ENCODE assay signal across 15 cellular contexts in the genomic region with DNA sequence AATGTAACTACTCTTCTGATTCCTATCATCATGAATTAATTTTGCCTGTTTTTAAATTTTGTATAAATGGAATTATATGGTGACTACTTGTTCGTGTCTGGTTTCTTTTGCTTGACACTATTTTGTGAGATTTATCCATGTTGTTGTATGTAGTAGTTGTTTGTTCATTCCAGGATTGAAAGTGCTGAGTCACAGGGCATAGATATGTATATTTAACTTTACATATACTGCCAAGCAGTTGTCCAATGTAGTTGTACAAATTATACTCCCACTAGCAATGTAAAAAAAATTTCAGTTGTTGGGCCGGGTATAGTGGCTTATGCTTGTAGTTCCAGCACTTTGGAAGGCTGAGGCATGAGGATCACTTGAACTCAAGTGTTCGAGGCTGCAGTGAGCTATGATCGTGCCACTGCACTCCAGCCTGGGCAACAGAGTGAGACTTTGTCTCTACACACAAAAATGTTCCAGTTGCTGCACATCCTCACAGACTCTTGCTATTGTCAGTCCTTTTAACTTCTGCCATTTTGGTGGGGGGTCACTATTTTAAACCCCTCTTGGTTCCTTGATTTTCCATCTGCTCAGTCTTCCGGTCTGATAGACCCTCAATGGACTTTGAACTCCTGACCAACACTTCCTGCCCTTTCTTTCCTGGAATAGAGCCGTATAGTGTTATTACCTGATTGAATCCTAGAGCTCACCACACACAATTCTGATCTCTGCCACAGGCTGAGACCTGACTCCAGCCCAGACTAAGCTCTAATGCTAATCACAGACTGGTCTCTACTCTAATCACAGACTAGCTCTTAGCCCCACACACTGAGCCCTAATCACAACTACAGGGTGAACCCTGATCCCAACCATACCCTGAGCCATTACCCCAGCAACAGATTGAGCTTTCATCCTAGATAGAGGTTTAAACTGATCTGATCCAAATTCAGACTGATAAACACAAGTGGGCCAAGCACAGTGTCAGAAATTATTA.
DNase-seq lines count a peak whose midpoint lies in the region; ATAC-seq and TF ChIP-seq lines count a peak whose summit lies in the region.
"Had no signal": no experiment of that assay in that cellular context is flagged by ENCODE, and none has a peak within 500 bp of the region (broad histone marks: within the 10 kb centered on the region; RNA-seq: fewer than 3 reads in every experiment).

No MANE protein-coding gene starts in this region.

- no peaks in the 10 kb centered on the region for H4K20me1 ChIP-seq in neural progenitor cell (ENCODE audit: low read depth)

- no peaks in the 10 kb centered on the region for H3K36me3 Mint-ChIP-seq in T-helper 1 cell treated with Interleukin-12 subunit alpha and Interleukin-12 subunit beta and Interleukin-4 antibody, amounts not matched to agents 30 μg/mL and 1 μg/mL, for 36 hours (ENCODE audit: low read depth)
- no peaks in the 10 kb centered on the region for H3K36me3 Mint-ChIP-seq in activated naive CD8-positive, alpha-beta T cell treated with anti-CD3 and anti-CD28 coated beads for 36 hours
- H3K36me3 Mint-ChIP-seq in neural progenitor cell: no peaks in the 10 kb centered on the region
- H3K36me3 Mint-ChIP-seq: type B pancreatic cell had no signal

- H3K27me3 Mint-ChIP-seq in T-helper 1 cell treated with Interleukin-12 subunit alpha and Interleukin-12 subunit beta and Interleukin-4 antibody, amounts not matched to agents 30 μg/mL and 1 μg/mL, for 36 hours (ENCODE audit: low read depth): peaks cover 6% of the 10 kb centered on the region
- H3K27me3 Mint-ChIP-seq in activated naive CD8-positive, alpha-beta T cell treated with anti-CD3 and anti-CD28 coated beads for 36 hours: no peaks in the 10 kb centered on the region
- peaks cover 3% of the 10 kb centered on the region for H3K27me3 Mint-ChIP-seq in neural progenitor cell (ENCODE audit: insufficient read depth, low read depth)
- H3K27me3 Mint-ChIP-seq: type B pancreatic cell had no signal

- no peak for TF ChIP-seq POLR2A in body of pancreas (IDR thresholded peaks at IDR 0.05)

- ATAC-seq in body of pancreas (no peak), esophagus mucosa (no peak)

- H3K9me3 ChIP-seq in KOPT-K1 (ENCODE audit: insufficient read depth, low read length, poor library complexity, severe bottlenecking) (no peaks in the 10 kb centered on the region), neural progenitor cell (ENCODE audit: low read depth) (no peaks in the 10 kb centered on the region), body of pancreas (no peaks in the 10 kb centered on the region)
- H3K9me3 ChIP-seq: esophagus muscularis mucosa, MG63, SK-N-SH had no signal

- intact Hi-C loops in body of pancreas (cut with DNase I): no loop called here

- peak overlapping the region; percentile 46 for H3K27ac ChIP-seq in KOPT-K1 (ENCODE audit: low read depth, low read length, poor library complexity, severe bottlenecking)
- no peak overlapping the region for H3K27ac ChIP-seq in neural progenitor cell
- no peak overlapping the region for H3K27ac ChIP-seq in body of pancreas
- H3K27ac ChIP-seq: 22Rv1, esophagus muscularis mucosa, VCaP had no signal

- H3K4me3 Mint-ChIP-seq in T-helper 1 cell treated with Interleukin-12 subunit alpha and Interleukin-12 subunit beta and Interleukin-4 antibody, amounts not matched to agents 30 μg/mL and 1 μg/mL, for 36 hours: no peak overlapping the region
- no peak overlapping the region for H3K4me3 Mint-ChIP-seq in activated naive CD8-positive, alpha-beta T cell treated with anti-CD3 and anti-CD28 coated beads for 36 hours
- no peak overlapping the region for H3K4me3 Mint-ChIP-seq in neural progenitor cell
- H3K4me3 Mint-ChIP-seq: type B pancreatic cell had no signal

- TF ChIP-seq CTCF in neural progenitor cell (IDR thresholded peaks at IDR 0.05): no peak
- TF ChIP-seq CTCF in body of pancreas (IDR thresholded peaks at IDR 0.05): no peak

- no peaks in the 10 kb centered on the region for H3K9me3 Mint-ChIP-seq in T-helper 1 cell treated with Interleukin-12 subunit alpha and Interleukin-12 subunit beta and Interleukin-4 antibody, amounts not matched to agents 30 μg/mL and 1 μg/mL, for 36 hours
- H3K9me3 Mint-ChIP-seq in activated naive CD8-positive, alpha-beta T cell treated with anti-CD3 and anti-CD28 coated beads for 36 hours: no peaks in the 10 kb centered on the region
- no peaks in the 10 kb centered on the region for H3K9me3 Mint-ChIP-seq in neural progenitor cell
- H3K9me3 Mint-ChIP-seq: type B pancreatic cell had no signal

- H3K27ac Mint-ChIP-seq in T-helper 1 cell treated with Interleukin-12 subunit alpha and Interleukin-12 subunit beta and Interleukin-4 antibody, amounts not matched to agents 30 μg/mL and 1 μg/mL, for 36 hours: peak overlapping the region; percentile 23
- peak overlapping the region; percentile 78 for H3K27ac Mint-ChIP-seq in activated naive CD8-positive, alpha-beta T cell treated with anti-CD3 and anti-CD28 coated beads for 36 hours
- H3K27ac Mint-ChIP-seq in neural progenitor cell: peak overlapping the region; percentile 9
- H3K27ac Mint-ChIP-seq: type B pancreatic cell had no signal

- H3K36me3 ChIP-seq in KOPT-K1 (ENCODE audit: insufficient read depth, low read length): no peaks in the 10 kb centered on the region
- no peaks in the 10 kb centered on the region for H3K36me3 ChIP-seq in neural progenitor cell
- H3K36me3 ChIP-seq in body of pancreas (replicated peaks in 1 of 2; ENCODE audit: insufficient read depth in 1 of 2, low read depth in 2 of 2): no peaks in the 10 kb centered on the region
- H3K36me3 ChIP-seq: esophagus muscularis mucosa, MG63 had no signal

- H3K4me3 ChIP-seq in neural progenitor cell (no peak overlapping the region), body of pancreas (no peak overlapping the region)
- H3K4me3 ChIP-seq: esophagus muscularis mucosa, MG63 had no signal

- no peak overlapping the region for H2AFZ ChIP-seq in neural progenitor cell (replicated peaks)

- peaks cover 16% of the 10 kb centered on the region for H3F3A ChIP-seq in neural progenitor cell (ENCODE audit: low read depth)

- H3K4me2 ChIP-seq in neural progenitor cell: no peak overlapping the region
- H3K4me2 ChIP-seq: SK-N-SH had no signal

- H3K4me1 Mint-ChIP-seq in T-helper 1 cell treated with Interleukin-12 subunit alpha and Interleukin-12 subunit beta and Interleukin-4 antibody, amounts not matched to agents 30 μg/mL and 1 μg/mL, for 36 hours (ENCODE audit: low read depth): peaks cover 15% of the 10 kb centered on the region
- peaks cover 19% of the 10 kb centered on the region for H3K4me1 Mint-ChIP-seq in activated naive CD8-positive, alpha-beta T cell treated with anti-CD3 and anti-CD28 coated beads for 36 hours
- H3K4me1 Mint-ChIP-seq in neural progenitor cell: peaks cover 28% of the 10 kb centered on the region

- no peak overlapping the region for H3K9ac ChIP-seq in neural progenitor cell
- H3K9ac ChIP-seq: SK-N-SH had no signal

- H3K27me3 ChIP-seq in neural progenitor cell: no peaks in the 10 kb centered on the region
- H3K27me3 ChIP-seq in body of pancreas: no peaks in the 10 kb centered on the region
- H3K27me3 ChIP-seq: esophagus muscularis mucosa had no signal

- H3K79me2 ChIP-seq in neural progenitor cell (ENCODE audit: low read depth): no peaks in the 10 kb centered on the region

- 69 to 77% methylated on average over 6 of the region's 6 CpGs for WGBS in body of pancreas, 2 donors

- H3K4me1 ChIP-seq in neural progenitor cell: peaks cover 21% of the 10 kb centered on the region
- H3K4me1 ChIP-seq in body of pancreas: no peaks in the 10 kb centered on the region
- H3K4me1 ChIP-seq: esophagus muscularis mucosa had no signal

- DNase-seq in T-helper 1 cell (no peak), neural progenitor cell (ENCODE audit: low spot score) (no peak), body of pancreas (no peak), Ammon's horn (ENCODE audit: low spot score) (no peak)
- no peak for DNase-seq in activated naive CD8-positive, alpha-beta T cell treated with anti-CD3 and anti-CD28 coated beads for 36 hours
- DNase-seq: GF-D8, MG63, SK-N-SH had no signal

Comparison
In these comparisons a context has a peak if more than half of its experiments do, and no peak if none do; other contexts are left out.
1. H3K27ac Mint-ChIP-seq: peak in every context shown above with its lines; median percentile 78 in activated naive CD8-positive, alpha-beta T cell treated with anti-CD3 and anti-CD28 coated beads for 36 hours; 23 in T-helper 1 cell treated with Interleukin-12 subunit alpha and Interleukin-12 subunit beta and Interleukin-4 antibody, amounts not matched to agents 30 μg/mL and 1 μg/mL, for 36 hours; 9 in neural progenitor cell.